1 cellular context compared by ENCODE assay signal in genomic region chr6:30556964-30557682, GRCh38.
A peak's percentile ranks its signal among the peaks of the same experiment; 100 is the strongest.
TF ChIP-seq lines count a peak whose summit lies in the region.

Gene PRR3, plus strand, starts transcription at chr6:30557295. Its CDS starts 50 bp downstream, at chr6:30557345.

TF ChIP-seq in HEK293, 187 proteins besides CTCF, POLR2A, EP300 and RAD21 (continued from another document):
- TF ChIP-seq PRDM6 (tag by site-specific recombination; IDR thresholded peaks at IDR 0.05) (no peak), ZBTB7A (tag by site-specific recombination; IDR thresholded peaks at IDR 0.05; ENCODE audit: low read depth) (no peak; the same call in 1 of the 2 replicates), HIC1 (tag by site-specific recombination; IDR thresholded peaks at IDR 0.05) (peak; percentile 85), ZNF132 (tag by site-specific recombination; IDR thresholded peaks at IDR 0.05; ENCODE audit: borderline replicate concordance) (no peak), ZNF114 (tag by site-specific recombination; IDR thresholded peaks at IDR 0.05) (no peak), ZNF169 (tag by site-specific recombination; IDR thresholded peaks at IDR 0.05) (no peak), ZNF560 (tag by site-specific recombination; IDR thresholded peaks at IDR 0.05; ENCODE audit: borderline replicate concordance) (no peak), ZNF16 (tag by site-specific recombination; IDR thresholded peaks at IDR 0.05; ENCODE audit: low read depth) (no peak), ZBTB21 (tag by site-specific recombination; IDR thresholded peaks at IDR 0.05) (peak; percentile 52), ZNF175 (tag by site-specific recombination; IDR thresholded peaks at IDR 0.05) (no peak), ZNF555 (tag by site-specific recombination; conservative IDR thresholded peaks at IDR 0.05) (no peak), ZNF341 (tag by site-specific recombination; IDR thresholded peaks at IDR 0.05; ENCODE audit: low read depth) (peak; percentile 95), ZSCAN16 (tag by site-specific recombination; IDR thresholded peaks at IDR 0.05) (0 out of 2 replicates have a peak, but pooled peaks have one; percentile 18), ZNF747 (tag by site-specific recombination; IDR thresholded peaks at IDR 0.05) (no peak), ZNF580 (tag by site-specific recombination; IDR thresholded peaks at IDR 0.05) (peak; percentile 100), ZXDB (tag by site-specific recombination; IDR thresholded peaks at IDR 0.05) (peak; percentile 95), ZNF76 (tag by site-specific recombination; IDR thresholded peaks at IDR 0.05; ENCODE audit: borderline replicate concordance, low read depth) (peak; percentile 80), TRIM28 (IDR thresholded peaks at IDR 0.05; ENCODE audit: borderline replicate concordance, low read length) (no peak), PATZ1 (tag by site-specific recombination; IDR thresholded peaks at IDR 0.05) (peak; percentile 93), ZNF280C (tag by site-specific recombination; IDR thresholded peaks at IDR 0.05) (no peak), ZSCAN18 (tag by site-specific recombination; IDR thresholded peaks at IDR 0.05) (no peak), ZNF624 (tag by site-specific recombination; IDR thresholded peaks at IDR 0.05) (no peak), ZNF561 (tag by site-specific recombination; IDR thresholded peaks at IDR 0.05; ENCODE audit: borderline replicate concordance) (peak; percentile 94), ZNF202 (tag by site-specific recombination; IDR thresholded peaks at IDR 0.05; ENCODE audit: borderline replicate concordance) (no peak), ZSCAN4 (tag by site-specific recombination; IDR thresholded peaks at IDR 0.05) (no peak; the same call in 1 of the 2 replicates), ZNF658 (tag by site-specific recombination; IDR thresholded peaks at IDR 0.05) (no peak), ZEB2 (tag by site-specific recombination; IDR thresholded peaks at IDR 0.05) (no peak), ZSCAN23 (tag by site-specific recombination; IDR thresholded peaks at IDR 0.05) (no peak), ZNF416 (tag by site-specific recombination; IDR thresholded peaks at IDR 0.05) (no peak), IKZF3 (tag by site-specific recombination; IDR thresholded peaks at IDR 0.05) (no peak), PRDM4 (tag by site-specific recombination; IDR thresholded peaks at IDR 0.05) (peak; percentile 44), ZNF211 (tag by site-specific recombination; IDR thresholded peaks at IDR 0.05; ENCODE audit: low read depth) (no peak), SETDB1 (IDR thresholded peaks at IDR 0.05; ENCODE audit: insufficient read length, low read length) (peak; percentile 55), ZNF639 (tag by site-specific recombination; IDR thresholded peaks at IDR 0.05) (peak; percentile 74; the same call in 1 of the 2 replicates), GLI4 (tag by site-specific recombination; IDR thresholded peaks at IDR 0.05) (peak; percentile 44; the same call in 1 of the 2 replicates), ZNF174 (tag by site-specific recombination; IDR thresholded peaks at IDR 0.05) (no peak), HOXD13 (CRISPR knock-in tag; IDR thresholded peaks at IDR 0.05; ENCODE audit: borderline replicate concordance) (peak; percentile 67; the same call in 1 of the 2 replicates), KLF1 (tag by site-specific recombination; IDR thresholded peaks at IDR 0.05) (no peak), ZNF704 (tag by site-specific recombination; IDR thresholded peaks at IDR 0.05) (no peak), ZNF350 (tag by site-specific recombination; IDR thresholded peaks at IDR 0.05) (no peak), REPIN1 (tag by site-specific recombination; IDR thresholded peaks at IDR 0.05; ENCODE audit: low read depth) (no peak), GLIS2 (tag by site-specific recombination; IDR thresholded peaks at IDR 0.05) (peak; percentile 73), ZNF23 (tag by site-specific recombination; IDR thresholded peaks at IDR 0.05; ENCODE audit: borderline replicate concordance) (no peak), ZNF596 (tag by site-specific recombination; IDR thresholded peaks at IDR 0.05) (no peak), ZNF184 (tag by site-specific recombination; IDR thresholded peaks at IDR 0.05) (no peak), ZNF510 (tag by site-specific recombination; IDR thresholded peaks at IDR 0.05; ENCODE audit: insufficient replicate concordance) (no peak), SCRT2 (tag by site-specific recombination; IDR thresholded peaks at IDR 0.05) (peak; percentile 99), ZNF843 (tag by site-specific recombination; IDR thresholded peaks at IDR 0.05) (no peak), ZNF24 (tag by site-specific recombination; IDR thresholded peaks at IDR 0.05) (peak; percentile 74; the same call in 1 of the 2 replicates), PBX3 (CRISPR knock-in tag; IDR thresholded peaks at IDR 0.05) (peak; percentile 85; the same call in 1 of the 2 replicates)
